1 cellular context compared by ENCODE assay signal in genomic region chr19:1384085-1384462, GRCh38.
TF ChIP-seq lines count a peak whose summit lies in the region.

No MANE protein-coding gene starts in this region.

TF ChIP-seq in H1, 55 proteins besides CTCF, POLR2A, EP300 and RAD21:
- TF ChIP-seq SP1 (IDR thresholded peaks at IDR 0.05; ENCODE audit: low read depth, low read length), result no peak
- TF ChIP-seq ASH2L (IDR thresholded peaks at IDR 0.05; ENCODE audit: low read length), result peak; percentile 3
- TF ChIP-seq HDAC2 (IDR thresholded peaks at IDR 0.05; ENCODE audit: borderline replicate concordance in 1 of 2, low read depth in 2 of 2, low read length in 2 of 2), result peak in 1 of 2 experiments; percentile 62; a peak in 1 of 4 replicates
- TF ChIP-seq KDM5A (IDR thresholded peaks at IDR 0.05; ENCODE audit: low read length), result peak; percentile 83; the same call in 1 of the 2 replicates
- TF ChIP-seq TAF1 (IDR thresholded peaks at IDR 0.05; ENCODE audit: low read depth, low read length), result no peak
- no peak for TF ChIP-seq CEBPB (IDR thresholded peaks at IDR 0.05; ENCODE audit: low read depth, low read length)
TF ChIP-seq in H1: peak in this region for 3.
